Comparison of ENCODE assay signal across 15 cellular contexts in the genomic region with DNA sequence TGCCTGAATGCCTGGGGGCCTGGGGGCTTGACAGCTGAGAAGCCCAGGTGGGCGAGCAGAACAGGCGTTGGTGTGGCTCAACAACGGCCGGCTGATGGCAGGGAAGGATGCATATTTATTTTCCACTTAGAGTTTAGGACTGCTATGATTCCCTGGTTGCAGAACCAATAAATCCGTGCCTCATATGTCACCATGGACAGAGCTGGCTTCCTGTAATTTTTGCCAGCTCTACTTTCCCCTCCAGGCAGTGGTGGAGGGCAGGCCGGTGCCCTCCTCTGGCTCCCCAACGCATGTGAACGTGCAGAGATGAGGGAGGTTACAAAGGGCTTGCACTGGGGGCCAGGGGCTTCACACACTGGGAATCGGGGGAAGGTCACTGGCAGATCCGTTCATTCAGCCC. TPM values are rescaled to one million over a fixed set of nuclear protein-coding genes. Genes with fewer than 3 reads are reported as not detected.
DNase-seq lines count a peak whose midpoint lies in the region; ATAC-seq, FAIRE-seq and TF ChIP-seq lines count a peak whose summit lies in the region.
"Had no signal": no experiment of that assay in that cellular context is flagged by ENCODE, and none has a peak within 500 bp of the region (broad histone marks: within the 10 kb centered on the region; RNA-seq: fewer than 3 reads in every experiment).

No MANE protein-coding gene starts in this region.

- TF ChIP-seq POLR2A in spleen (IDR thresholded peaks at IDR 0.05) = no peak
- TF ChIP-seq POLR2A in GM12892 (IDR thresholded peaks at IDR 0.05; ENCODE audit: low read depth, low read length) = no peak

- peaks cover 8% of the 10 kb centered on the region for H3K4me1 Mint-ChIP-seq in T-helper 1 cell treated with Interleukin-12 subunit alpha and Interleukin-12 subunit beta and Interleukin-4 antibody, amounts not matched to agents 30 μg/mL and 1 μg/mL, for 36 hours (ENCODE audit: low read depth)
- H3K4me1 Mint-ChIP-seq in endothelial cell (ENCODE audit: unreplicated experiment) = peaks cover 9% of the 10 kb centered on the region
- H3K4me1 Mint-ChIP-seq in activated CD8-positive, alpha-beta T cell treated with anti-CD3 and anti-CD28 coated beads, Interleukin-2, amount 10 ng/mL, durations not matched to agents 7 days and 5 days (ENCODE audit: low read depth) = peaks cover 38% of the 10 kb centered on the region

- H3K27me3 ChIP-seq in spleen (replicated peaks in 1 of 7) = peaks cover 0 to 4% (median 0%) of the 10 kb centered on the region in 7 donors

- H3K4me3 Mint-ChIP-seq in T-helper 1 cell treated with Interleukin-12 subunit alpha and Interleukin-12 subunit beta and Interleukin-4 antibody, amounts not matched to agents 30 μg/mL and 1 μg/mL, for 36 hours = no peak overlapping the region
- no peak overlapping the region for H3K4me3 Mint-ChIP-seq in endothelial cell (ENCODE audit: unreplicated experiment)
- no peak overlapping the region for H3K4me3 Mint-ChIP-seq in activated CD8-positive, alpha-beta T cell treated with anti-CD3 and anti-CD28 coated beads, Interleukin-2, amount 10 ng/mL, durations not matched to agents 7 days and 5 days

- no peak overlapping the region for H3K4me3 ChIP-seq in HEK293 (ENCODE audit: low read depth, low read length)
- no peak overlapping the region for H3K4me3 ChIP-seq in spleen

- DNase-seq in T-helper 1 cell = no peak
- no peak for DNase-seq in endothelial cell (ENCODE audit: low spot score)
- DNase-seq in spleen = peak; percentile 63
- DNase-seq in activated CD8-positive, alpha-beta T cell treated with anti-CD3 and anti-CD28 coated beads, Interleukin-2, amount 10 ng/mL, durations not matched to agents 7 days and 5 days = no peak
- no peak for DNase-seq in GM12892 (ENCODE audit: insufficient read length)
- DNase-seq: ACHN, HCEC 1CT had no signal

- H3K4me1 ChIP-seq in HEK293 (ENCODE audit: control insufficient read depth, insufficient read depth, low read length) (no peaks in the 10 kb centered on the region), spleen (peaks cover 0 to 34% (median 18%) of the 10 kb centered on the region in 6 donors)

- POLR2A ChIA-PET in HEK293 (lab: Yijun Ruan, JAX) = no interaction called here
- POLR2A ChIA-PET in activated CD8-positive, alpha-beta T cell treated with anti-CD3 and anti-CD28 coated beads, Interleukin-2, amount 10 ng/mL, durations not matched to agents 7 days and 5 days (lab: Charles Lee) = no interaction called here

- H3K9me3 ChIP-seq in HEK293 (ENCODE audit: control insufficient read depth, insufficient read depth, low read depth, low read length) (no peaks in the 10 kb centered on the region), spleen (no peaks in the 10 kb centered on the region)

- FAIRE-seq in GM12892 (lab: Jason Lieb, UNC) = no peak
- FAIRE-seq: GM18507 had no signal

- no peaks in the 10 kb centered on the region for H3K9me3 Mint-ChIP-seq in T-helper 1 cell treated with Interleukin-12 subunit alpha and Interleukin-12 subunit beta and Interleukin-4 antibody, amounts not matched to agents 30 μg/mL and 1 μg/mL, for 36 hours
- H3K9me3 Mint-ChIP-seq in endothelial cell (ENCODE audit: unreplicated experiment) = no peaks in the 10 kb centered on the region
- no peaks in the 10 kb centered on the region for H3K9me3 Mint-ChIP-seq in activated CD8-positive, alpha-beta T cell treated with anti-CD3 and anti-CD28 coated beads, Interleukin-2, amount 10 ng/mL, durations not matched to agents 7 days and 5 days (ENCODE audit: insufficient read depth)

- H3K36me3 ChIP-seq in HEK293 (ENCODE audit: control insufficient read depth in 2 of 2, insufficient read depth in 1 of 2, low read length in 2 of 2) (no peaks in the 10 kb centered on the region), spleen (no peaks in the 10 kb centered on the region)

- no peak for ATAC-seq in activated CD8-positive, alpha-beta T cell treated with anti-CD3 and anti-CD28 coated beads, Interleukin-2, amount 10 ng/mL, durations not matched to agents 7 days and 5 days
- no peak for ATAC-seq in activated CD4-positive, CD25-positive, alpha-beta regulatory T cell treated with anti-CD3 and anti-CD28 coated beads, Interleukin-2, amount 50 U/mL, for 24 hours

- TF ChIP-seq CTCF in HEK293 (tag by site-specific recombination; IDR thresholded peaks at IDR 0.05) (no peak), endothelial cell (IDR thresholded peaks at IDR 0.05; ENCODE audit: unreplicated experiment) (no peak), spleen (IDR thresholded peaks at IDR 0.05 in 8 of 11, conservative IDR thresholded peaks at IDR 0.05 in 3 of 11) (no peak)

- CTCF ChIA-PET in HEK293 (lab: Yijun Ruan, JAX) = interaction anchor here (0.6 kb wide), 1 partner anchor 20 kb away, joined by 3 read pairs; no protein-coding TSS in a partner anchor
- CTCF ChIA-PET in activated CD8-positive, alpha-beta T cell treated with anti-CD3 and anti-CD28 coated beads, Interleukin-2, amount 10 ng/mL, durations not matched to agents 7 days and 5 days (lab: Charles Lee) = interaction anchor here (1.6 kb wide), 1 partner anchor 117 kb away, joined by 3 read pairs; no protein-coding TSS in a partner anchor

- intact Hi-C loops in spleen (cut with DNase I; ENCODE audit: low total_unique reads) = no loop called here

- peak overlapping the region; percentile 52 for H3K27ac Mint-ChIP-seq in T-helper 1 cell treated with Interleukin-12 subunit alpha and Interleukin-12 subunit beta and Interleukin-4 antibody, amounts not matched to agents 30 μg/mL and 1 μg/mL, for 36 hours
- H3K27ac Mint-ChIP-seq in endothelial cell (ENCODE audit: unreplicated experiment) = peak overlapping the region; percentile 23
- no peak overlapping the region for H3K27ac Mint-ChIP-seq in activated CD8-positive, alpha-beta T cell treated with anti-CD3 and anti-CD28 coated beads, Interleukin-2, amount 10 ng/mL, durations not matched to agents 7 days and 5 days

- 69 to 78% (median 72%) methylated on average over 10 of the region's 10 CpGs for WGBS in spleen, 5 donors

- H3K27ac ChIP-seq in HEK293 (ENCODE audit: extremely low read depth, low read depth, low read length) = no peak overlapping the region
- H3K27ac ChIP-seq in spleen = no peak overlapping the region
- H3K27ac ChIP-seq: HL-60 had no signal

- no peaks in the 10 kb centered on the region for H3K36me3 Mint-ChIP-seq in T-helper 1 cell treated with Interleukin-12 subunit alpha and Interleukin-12 subunit beta and Interleukin-4 antibody, amounts not matched to agents 30 μg/mL and 1 μg/mL, for 36 hours (ENCODE audit: low read depth)
- H3K36me3 Mint-ChIP-seq in endothelial cell (ENCODE audit: low read depth, unreplicated experiment) = no peaks in the 10 kb centered on the region
- no peaks in the 10 kb centered on the region for H3K36me3 Mint-ChIP-seq in activated CD8-positive, alpha-beta T cell treated with anti-CD3 and anti-CD28 coated beads, Interleukin-2, amount 10 ng/mL, durations not matched to agents 7 days and 5 days (ENCODE audit: low read depth)

- peaks cover 8% of the 10 kb centered on the region for H3K27me3 Mint-ChIP-seq in T-helper 1 cell treated with Interleukin-12 subunit alpha and Interleukin-12 subunit beta and Interleukin-4 antibody, amounts not matched to agents 30 μg/mL and 1 μg/mL, for 36 hours (ENCODE audit: low read depth)
- peaks cover 6% of the 10 kb centered on the region for H3K27me3 Mint-ChIP-seq in endothelial cell (ENCODE audit: unreplicated experiment)
- H3K27me3 Mint-ChIP-seq in activated CD8-positive, alpha-beta T cell treated with anti-CD3 and anti-CD28 coated beads, Interleukin-2, amount 10 ng/mL, durations not matched to agents 7 days and 5 days (ENCODE audit: low read depth) = peaks cover 3% of the 10 kb centered on the region

TF ChIP-seq in HEK293, 187 proteins besides CTCF, POLR2A, EP300 and RAD21:
- TF ChIP-seq ZFP37 (tag by site-specific recombination; IDR thresholded peaks at IDR 0.05) (no peak), ZNF202 (tag by site-specific recombination; IDR thresholded peaks at IDR 0.05; ENCODE audit: borderline replicate concordance) (no peak)
- TF ChIP-seq, protein P1, sequence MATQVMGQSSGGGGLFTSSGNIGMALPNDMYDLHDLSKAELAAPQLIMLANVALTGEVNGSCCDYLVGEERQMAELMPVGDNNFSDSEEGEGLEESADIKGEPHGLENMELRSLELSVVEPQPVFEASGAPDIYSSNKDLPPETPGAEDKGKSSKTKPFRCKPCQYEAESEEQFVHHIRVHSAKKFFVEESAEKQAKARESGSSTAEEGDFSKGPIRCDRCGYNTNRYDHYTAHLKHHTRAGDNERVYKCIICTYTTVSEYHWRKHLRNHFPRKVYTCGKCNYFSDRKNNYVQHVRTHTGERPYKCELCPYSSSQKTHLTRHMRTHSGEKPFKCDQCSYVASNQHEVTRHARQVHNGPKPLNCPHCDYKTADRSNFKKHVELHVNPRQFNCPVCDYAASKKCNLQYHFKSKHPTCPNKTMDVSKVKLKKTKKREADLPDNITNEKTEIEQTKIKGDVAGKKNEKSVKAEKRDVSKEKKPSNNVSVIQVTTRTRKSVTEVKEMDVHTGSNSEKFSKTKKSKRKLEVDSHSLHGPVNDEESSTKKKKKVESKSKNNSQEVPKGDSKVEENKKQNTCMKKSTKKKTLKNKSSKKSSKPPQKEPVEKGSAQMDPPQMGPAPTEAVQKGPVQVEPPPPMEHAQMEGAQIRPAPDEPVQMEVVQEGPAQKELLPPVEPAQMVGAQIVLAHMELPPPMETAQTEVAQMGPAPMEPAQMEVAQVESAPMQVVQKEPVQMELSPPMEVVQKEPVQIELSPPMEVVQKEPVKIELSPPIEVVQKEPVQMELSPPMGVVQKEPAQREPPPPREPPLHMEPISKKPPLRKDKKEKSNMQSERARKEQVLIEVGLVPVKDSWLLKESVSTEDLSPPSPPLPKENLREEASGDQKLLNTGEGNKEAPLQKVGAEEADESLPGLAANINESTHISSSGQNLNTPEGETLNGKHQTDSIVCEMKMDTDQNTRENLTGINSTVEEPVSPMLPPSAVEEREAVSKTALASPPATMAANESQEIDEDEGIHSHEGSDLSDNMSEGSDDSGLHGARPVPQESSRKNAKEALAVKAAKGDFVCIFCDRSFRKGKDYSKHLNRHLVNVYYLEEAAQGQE (tag by site-specific recombination; IDR thresholded peaks at IDR 0.05) = 0 out of 2 replicates have a peak, but pooled peaks have one; percentile 52

RNA-seq across cellular contexts. Expression of gene SAG, which starts 18.2 kb away (rescaled TPM):
- total RNA-seq in endothelial cell (ENCODE audit: unreplicated experiment) = not detected
- under 1 TPM in 2 of 7 donors, not detected in 5; 0.09 to 0.20 TPM for total RNA-seq in spleen
- polyA plus RNA-seq in spleen = not detected
- total RNA-seq in activated CD8-positive, alpha-beta T cell treated with anti-CD3 and anti-CD28 coated beads, Interleukin-2, amount 10 ng/mL, durations not matched to agents 7 days and 5 days = under 1 TPM in 1 of 2 experiments, not detected in 1; 0.05 TPM
- not detected for polyA plus RNA-seq in GM12892 (2012; ENCODE audit: missing spikeins)
- total RNA-seq: A172, Daoy, H4 had no signal

RNA-seq across cellular contexts. Expression of gene DGKD, which starts 28.5 kb away (rescaled TPM):
- total RNA-seq in endothelial cell (ENCODE audit: unreplicated experiment) (15.3 TPM), spleen (100 to 1,000 TPM in 4 of 7 donors, 10 to 100 TPM in 3; 45.2 to 120 (median 102) TPM)
- polyA plus RNA-seq in spleen = 10 to 100 TPM; 21.9 to 35.6 (median 32.1) TPM
- 10 to 100 TPM; 92.1 to 94.2 TPM for total RNA-seq in activated CD8-positive, alpha-beta T cell treated with anti-CD3 and anti-CD28 coated beads, Interleukin-2, amount 10 ng/mL, durations not matched to agents 7 days and 5 days
- 63.1 TPM for polyA plus RNA-seq in GM12892 (2012; ENCODE audit: missing spikeins)
